In genomic region chr22:37331034-37331428, GRCh38 we compare ENCODE assay signal across 13 cellular contexts. TPM values are rescaled to one million over a fixed set of nuclear protein-coding genes. Genes with fewer than 3 reads are reported as not detected.
A peak's percentile ranks its signal among the peaks of the same experiment; 100 is the strongest.
DNase-seq lines count a peak whose midpoint lies in the region; ATAC-seq and TF ChIP-seq lines count a peak whose summit lies in the region.
"Had no signal": no experiment of that assay in that cellular context is flagged by ENCODE, and none has a peak within 500 bp of the region (broad histone marks: within the 10 kb centered on the region; RNA-seq: fewer than 3 reads in every experiment).

No MANE protein-coding gene starts in this region.

- H3K36me3 ChIP-seq in transverse colon = no peaks in the 10 kb centered on the region
- H3K36me3 ChIP-seq: heart left ventricle had no signal

- no peaks in the 10 kb centered on the region for H3K9me3 ChIP-seq in transverse colon
- H3K9me3 ChIP-seq: heart left ventricle had no signal

- peaks cover 65% of the 10 kb centered on the region for H3K27me3 Mint-ChIP-seq in activated T-helper 2 cell treated with anti-CD3 and anti-CD28 coated beads, Interferon-gamma antibody, Interleukin-2, Interleukin-4, amounts not matched to agents 10 μg/mL and 5 μg/mL and 100 μg/mL, durations not matched to agents 14 hours and 24 hours and 36 hours (ENCODE audit: low read depth)
- peaks cover 46% of the 10 kb centered on the region for H3K27me3 Mint-ChIP-seq in WTC11 (ENCODE audit: low read depth)

- 40% methylated on average over 6 of the region's 7 CpGs; no CpG with 5 or more reads in 1 of the 2 donors for WGBS in transverse colon (ENCODE audit: low coverage in 1 of 2), 2 donors

- H3K27ac Mint-ChIP-seq in activated T-helper 2 cell treated with anti-CD3 and anti-CD28 coated beads, Interferon-gamma antibody, Interleukin-2, Interleukin-4, amounts not matched to agents 10 μg/mL and 5 μg/mL and 100 μg/mL, durations not matched to agents 14 hours and 24 hours and 36 hours = no peak overlapping the region
- H3K27ac Mint-ChIP-seq in WTC11 = no peak overlapping the region
- H3K27ac Mint-ChIP-seq: dendritic cell treated with granulocyte-macrophage colony-stimulating factor and Interleukin-4, amounts not matched to agents 40 ng/mL and 50 ng/mL, for 4 days had no signal

- TF ChIP-seq POLR2A in transverse colon (IDR thresholded peaks at IDR 0.05) = no peak

- no peak overlapping the region for H3K27ac ChIP-seq in transverse colon
- H3K27ac ChIP-seq: heart left ventricle had no signal

- H3K36me3 Mint-ChIP-seq in activated T-helper 2 cell treated with anti-CD3 and anti-CD28 coated beads, Interferon-gamma antibody, Interleukin-2, Interleukin-4, amounts not matched to agents 10 μg/mL and 5 μg/mL and 100 μg/mL, durations not matched to agents 14 hours and 24 hours and 36 hours (ENCODE audit: low read depth) = no peaks in the 10 kb centered on the region
- H3K36me3 Mint-ChIP-seq in WTC11 = no peaks in the 10 kb centered on the region

- H3K4me1 ChIP-seq in transverse colon = peaks cover 0 to 23% (median 5%) of the 10 kb centered on the region in 4 donors

- TF ChIP-seq CTCF in choroid plexus epithelial cell (conservative IDR thresholded peaks at IDR 0.05; ENCODE audit: low read depth, low read length) (no peak), GM13977 (IDR thresholded peaks at IDR 0.05; ENCODE audit: extremely low read depth, insufficient read depth, missing control alignments) (no peak), transverse colon (IDR thresholded peaks at IDR 0.05) (no peak), WTC11 (IDR thresholded peaks at IDR 0.05) (no peak)

- no peaks in the 10 kb centered on the region for H3K9me3 Mint-ChIP-seq in activated T-helper 2 cell treated with anti-CD3 and anti-CD28 coated beads, Interferon-gamma antibody, Interleukin-2, Interleukin-4, amounts not matched to agents 10 μg/mL and 5 μg/mL and 100 μg/mL, durations not matched to agents 14 hours and 24 hours and 36 hours
- no peaks in the 10 kb centered on the region for H3K9me3 Mint-ChIP-seq in WTC11
- H3K9me3 Mint-ChIP-seq: dendritic cell treated with granulocyte-macrophage colony-stimulating factor and Interleukin-4, amounts not matched to agents 40 ng/mL and 50 ng/mL, for 4 days had no signal

- no peak for ATAC-seq in WTC11
- ATAC-seq: heart left ventricle, right cardiac atrium had no signal

- H3K4me3 ChIP-seq in choroid plexus epithelial cell (ENCODE audit: low read depth, low read length) (no peak overlapping the region), transverse colon (no peak overlapping the region)
- H3K4me3 ChIP-seq: heart left ventricle had no signal

- CTCF ChIA-PET in WTC11 (lab: Charles Lee) = interaction anchor here (0.5 to 3.7 kb wide), 12 partner anchors 10 to 315 kb away, joined by 3 to 20 read pairs (median 10); no protein-coding TSS in a partner anchor

- H3K4me3 Mint-ChIP-seq in activated T-helper 2 cell treated with anti-CD3 and anti-CD28 coated beads, Interferon-gamma antibody, Interleukin-2, Interleukin-4, amounts not matched to agents 10 μg/mL and 5 μg/mL and 100 μg/mL, durations not matched to agents 14 hours and 24 hours and 36 hours (ENCODE audit: low read depth) = no peak overlapping the region
- no peak overlapping the region for H3K4me3 Mint-ChIP-seq in WTC11
- H3K4me3 Mint-ChIP-seq: dendritic cell treated with granulocyte-macrophage colony-stimulating factor and Interleukin-4, amounts not matched to agents 40 ng/mL and 50 ng/mL, for 4 days had no signal

- in situ Hi-C loops in GM13977 (cut with MboI; ENCODE audit: low pct_unique_long_range_greater_than_20kb, low sequenced_read_pairs, unreplicated experiment) (no loop called here), transverse colon (cut with MboI; ENCODE audit: low pct_ligation_motif_present in 1 of 4, low pct_unique_long_range_greater_than_20kb in 1 of 4, low sequenced_read_pairs in 3 of 4) (no loop called here)

- POLR2A ChIA-PET in WTC11 (lab: Charles Lee) = no interaction called here

- DNase-seq in EL (peak; percentile 66), NCI-H2171 treated with DMSO at 0.1 percent for 48 hours (lab: John Stamatoyannopoulos, UW) (peak; percentile 64), choroid plexus epithelial cell (ENCODE audit: low read depth) (peak; percentile 63), myocyte (ENCODE audit: low read depth) (peak; percentile 57), GM13977 (ENCODE audit: low spot score) (no peak), transverse colon (no peak), WTC11 (ENCODE audit: low spot score) (no peak)
- no peak for DNase-seq in activated T-helper 2 cell treated with anti-CD3 and anti-CD28 coated beads, Interferon-gamma antibody, Interleukin-2, Interleukin-4, amounts not matched to agents 10 μg/mL and 5 μg/mL and 100 μg/mL, durations not matched to agents 14 hours and 24 hours and 36 hours (ENCODE audit: low spot score)
- DNase-seq: activated naive CD4-positive, alpha-beta T cell had no signal

- no peak for TF ChIP-seq EP300 in transverse colon (IDR thresholded peaks at IDR 0.05; ENCODE audit: low read depth)

- intact Hi-C loops in activated T-helper 2 cell treated with anti-CD3 and anti-CD28 coated beads, Interferon-gamma antibody, Interleukin-2, Interleukin-4, amounts not matched to agents 10 μg/mL and 5 μg/mL and 100 μg/mL, durations not matched to agents 14 hours and 24 hours and 36 hours (cut with micrococcal nuclease) = no loop called here
- intact Hi-C loops in transverse colon (cut with DNase I; ENCODE audit: low total_unique reads) = no loop called here

- peaks cover 94% of the 10 kb centered on the region for H3K27me3 ChIP-seq in transverse colon

- peaks cover 6% of the 10 kb centered on the region for H3K4me1 Mint-ChIP-seq in activated T-helper 2 cell treated with anti-CD3 and anti-CD28 coated beads, Interferon-gamma antibody, Interleukin-2, Interleukin-4, amounts not matched to agents 10 μg/mL and 5 μg/mL and 100 μg/mL, durations not matched to agents 14 hours and 24 hours and 36 hours (ENCODE audit: low read depth)
- H3K4me1 Mint-ChIP-seq in WTC11 = peaks cover 34% of the 10 kb centered on the region

TF ChIP-seq in WTC11, 78 proteins besides CTCF, POLR2A, EP300 and RAD21:
- TF ChIP-seq JAZF1 (CRISPR knock-in tag; IDR thresholded peaks at IDR 0.05) = no peak
- TF ChIP-seq E2F4 (CRISPR knock-in tag; IDR thresholded peaks at IDR 0.05; ENCODE audit: borderline replicate concordance, low read depth) = no peak
- no peak for TF ChIP-seq NFATC4 (CRISPR knock-in tag; IDR thresholded peaks at IDR 0.05)
- TF ChIP-seq FOXP1 (CRISPR knock-in tag; IDR thresholded peaks at IDR 0.05; ENCODE audit: borderline replicate concordance) = no peak
- TF ChIP-seq TEAD4 (CRISPR knock-in tag; IDR thresholded peaks at IDR 0.05) = no peak
- TF ChIP-seq ESRRA (CRISPR knock-in tag; IDR thresholded peaks at IDR 0.05; ENCODE audit: borderline replicate concordance) = no peak
- TF ChIP-seq SMAD4 (CRISPR knock-in tag; IDR thresholded peaks at IDR 0.05) = no peak
- no peak for TF ChIP-seq NR1H2 (CRISPR knock-in tag; IDR thresholded peaks at IDR 0.05)
- no peak for TF ChIP-seq FOXK1 (CRISPR knock-in tag; IDR thresholded peaks at IDR 0.05)
- TF ChIP-seq ZSCAN18 (CRISPR knock-in tag; IDR thresholded peaks at IDR 0.05) = no peak
- TF ChIP-seq ZNF219 (CRISPR knock-in tag; IDR thresholded peaks at IDR 0.05; ENCODE audit: borderline replicate concordance) = no peak
- no peak for TF ChIP-seq ZNF138 (CRISPR knock-in tag; conservative IDR thresholded peaks at IDR 0.05)

RNA-seq across cellular contexts. Expression of gene CYTH4, which starts 48.7 kb away (rescaled TPM):
- total RNA-seq in myocyte = not detected in 2 replicates
- polyA plus RNA-seq in myocyte (2012) = not detected
- total RNA-seq in activated T-helper 2 cell treated with anti-CD3 and anti-CD28 coated beads, Interferon-gamma antibody, Interleukin-2, Interleukin-4, amounts not matched to agents 10 μg/mL and 5 μg/mL and 100 μg/mL, durations not matched to agents 14 hours and 24 hours and 36 hours = 45.9 and 49.8 TPM in 2 replicates
- 10 to 100 TPM in 2 of 4 donors, 1 to 10 TPM in 2; 1.4 to 26.9 (median 10.6) TPM for total RNA-seq in transverse colon
- 0.11 to 0.16 TPM (median 0.15 TPM) in 3 replicates for total RNA-seq in WTC11 (2021)
- total RNA-seq: NCI-H460 had no signal

Comparison
In these comparisons a context has a peak if more than half of its experiments do, and no peak if none do; other contexts are left out.
1. DNase-seq: peak in EL (single experiment), NCI-H2171 treated with DMSO at 0.1 percent for 48 hours (single experiment), choroid plexus epithelial cell (single experiment) and myocyte (single experiment); none in activated T-helper 2 cell treated with anti-CD3 and anti-CD28 coated beads, Interferon-gamma antibody, Interleukin-2, Interleukin-4, amounts not matched to agents 10 μg/mL and 5 μg/mL and 100 μg/mL, durations not matched to agents 14 hours and 24 hours and 36 hours (single experiment), GM13977 (single experiment), transverse colon (single experiment) and WTC11 (single experiment).